19 cellular contexts compared by ENCODE assay signal in genomic region chr4:9444114-9444513, GRCh38. TPM values are rescaled to one million over a fixed set of nuclear protein-coding genes. Genes with fewer than 3 reads are reported as not detected.
"Had no signal": no experiment of that assay in that cellular context is flagged by ENCODE, and none has a peak within 500 bp of the region (broad histone marks: within the 10 kb centered on the region; RNA-seq: fewer than 3 reads in every experiment).

DEFB131A (plus strand) TSS chr4:9444414; CDS start chr4:9444534, 120 bp downstream.

RNA-seq across cellular contexts. Expression of gene DEFB131A, which starts in this region (rescaled TPM):
- total RNA-seq: activated naive CD4-positive, alpha-beta T cell treated with anti-CD3 and anti-CD28 coated beads for 36 hours; activated naive CD4-positive, alpha-beta T cell treated with anti-CD3 and anti-CD28 coated beads, Interleukin-2, amount 50 U/mL, for 72 hours; activated naive CD8-positive, alpha-beta T cell treated with anti-CD3 and anti-CD28 coated beads for 36 hours; activated naive CD8-positive, alpha-beta T cell treated with anti-CD3 and anti-CD28 coated beads, Interleukin-2, amount 10 ng/mL, durations not matched to agents 7 days and 5 days; activated T-cell treated with anti-CD3 and anti-CD28 coated beads, Interleukin-2, amount 50 U/mL, for 4 hours; activated T-cell treated with anti-CD3 and anti-CD28 coated beads, Interleukin-2, amount 50 U/mL, for 72 hours; activated T-helper 1 cell treated with anti-CD3 and anti-CD28 coated beads, Interleukin-12 subunit alpha, Interleukin-12 subunit beta, Interleukin-2, Interleukin-4 antibody, amounts not matched to agents 30 ng/mL and 10 ng/mL and 1 ng/mL, durations not matched to agents 14 hours and 24 hours and 36 hours; activated T-helper 17 cell treated with anti-CD3 and anti-CD28 coated beads, Interleukin-2, amount 50 U/mL, for 72 hours; activated T-helper 2 cell treated with anti-CD3 and anti-CD28 coated beads, Interferon-gamma antibody, Interleukin-2, Interleukin-4, amounts not matched to agents 10 μg/mL and 5 μg/mL and 100 μg/mL, durations not matched to agents 14 hours and 24 hours and 36 hours; adrenal gland; aorta; ascending aorta; astrocyte; body of pancreas; breast epithelium; bronchial epithelial cell; cardiac muscle cell; cardiac septum had no signal
- polyA plus RNA-seq: adipose tissue, adrenal gland, aorta, cardiac muscle cell had no signal
